ENCODE assay signal across 25 cellular contexts in genomic region chr11:100949443-100949842, GRCh38.
"Had no signal": no experiment of that assay in that cellular context is flagged by ENCODE, and none has a peak within 500 bp of the region (broad histone marks: within the 10 kb centered on the region; RNA-seq: fewer than 3 reads in every experiment).

No MANE protein-coding gene starts in this region.

- H3K27ac ChIP-seq: esophagus squamous epithelium, heart right ventricle, left ventricle myocardium inferior, lower lobe of right lung, neutrophil, parathyroid adenoma, right lobe of liver, suprapubic skin, transverse colon, upper lobe of right lung, uterus had no signal

- H3K4me1 ChIP-seq: esophagus squamous epithelium, heart right ventricle, left ventricle myocardium inferior, lower lobe of right lung, right lobe of liver, suprapubic skin, transverse colon, upper lobe of right lung, uterus had no signal

- H3K36me3 ChIP-seq: esophagus squamous epithelium, left ventricle myocardium inferior, lower lobe of right lung, neutrophil, right lobe of liver, suprapubic skin, transverse colon, upper lobe of right lung, uterus had no signal

- H3K4me3 ChIP-seq: esophagus squamous epithelium, heart right ventricle, left ventricle myocardium inferior, lower lobe of right lung, mucosa of descending colon, right lobe of liver, suprapubic skin, transverse colon, upper lobe of right lung, uterus had no signal

- H3K27me3 ChIP-seq: esophagus squamous epithelium, heart right ventricle, neutrophil, right lobe of liver, suprapubic skin, transverse colon, upper lobe of right lung, uterus had no signal

- H3K9me3 ChIP-seq: esophagus squamous epithelium, heart right ventricle, left ventricle myocardium inferior, lower lobe of right lung, mucosa of descending colon, neutrophil, right lobe of liver, suprapubic skin, transverse colon, upper lobe of right lung, uterus had no signal

- FAIRE-seq: islet of Langerhans had no signal

- DNase-seq: effector CD8-positive, alpha-beta T cell; endodermal cell; erythroblast; esophagus squamous epithelium; foreskin melanocyte; glutamatergic neuron; heart right ventricle; hippocampal formation; left cardiac atrium; left ventricle myocardium inferior; lower lobe of right lung; mucosa of descending colon; naive B cell; right lobe of liver; small intestine; stimulated activated CD4-positive, alpha-beta T cell treated with anti-CD3 and anti-CD28 coated beads, Interleukin-15, amount 100 ng/mL, for 24 hours; stimulated activated CD4-positive, alpha-beta T cell treated with anti-CD3 and anti-CD28 coated beads, Interleukin-2, amount 100 ng/mL, for 48 hours; stimulated activated naive B cell treated with anti-CD40 and anti-IgM and Interleukin-4, amounts not matched to agents 10 μg/mL and 1 μg/mL and 100 μg/mL, for 72 hours; transverse colon; upper lobe of right lung; uterus had no signal
